Comparison of ENCODE assay signal across 23 cellular contexts in the genomic region with DNA sequence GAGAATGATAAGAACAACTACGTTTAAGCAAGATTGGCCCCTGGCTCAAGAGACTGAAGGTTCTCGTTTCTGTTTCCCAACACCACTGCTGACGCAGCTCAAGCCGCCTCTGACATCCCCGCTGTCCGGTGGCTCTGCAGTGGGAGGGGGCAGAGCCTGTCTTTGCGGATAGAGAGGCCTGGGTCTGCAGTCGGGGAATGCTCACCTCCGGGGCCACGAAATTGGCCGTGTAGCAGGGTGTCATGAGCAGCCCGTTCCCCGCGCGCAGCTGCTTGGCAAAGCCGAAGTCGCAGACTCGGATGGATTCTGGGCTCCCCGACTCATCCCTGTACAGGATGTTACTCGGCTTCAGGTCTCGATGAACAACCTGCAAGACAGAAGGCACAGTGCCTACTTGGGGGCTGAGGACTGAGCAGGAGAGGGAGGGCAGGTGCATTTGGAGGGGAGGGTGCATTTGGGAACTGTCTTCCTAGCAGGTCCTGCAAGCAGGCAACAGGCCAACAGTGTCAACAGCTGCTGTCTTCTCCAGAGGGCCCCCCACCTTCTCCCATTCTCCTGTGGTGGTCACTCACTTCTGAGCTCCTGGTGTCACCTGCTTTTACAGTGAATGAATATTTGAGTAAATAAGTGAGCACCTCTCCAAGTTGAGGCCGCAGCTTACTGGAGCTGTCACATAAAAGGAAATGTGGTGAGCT.
"Had no signal": no experiment of that assay in that cellular context is flagged by ENCODE, and none has a peak within 500 bp of the region (broad histone marks: within the 10 kb centered on the region; RNA-seq: fewer than 3 reads in every experiment).

No MANE protein-coding gene starts in this region.

- DNase-seq: activated CD4-positive, alpha-beta memory T cell treated with anti-CD3 and anti-CD28 coated beads for 36 hours; activated CD4-positive, alpha-beta T cell treated with anti-CD3 and anti-CD28 coated beads, Interleukin-2, amount 10 ng/mL, durations not matched to agents 24 days and 14 days; activated CD8-positive, alpha-beta memory T cell treated with anti-CD3 and anti-CD28 coated beads, Interleukin-2, amount 50 U/mL, for 4 hours; activated naive CD4-positive, alpha-beta T cell; activated T-cell treated with anti-CD3 and anti-CD28 coated beads, Interleukin-2, amount 50 U/mL, for 1 hour; effector CD4-positive, alpha-beta T cell; esophagus squamous epithelium; foreskin melanocyte; glutamatergic neuron; left cardiac atrium; left ventricle myocardium superior; mammary epithelial cell; naive thymus-derived CD4-positive, alpha-beta T cell; stimulated activated CD4-positive, alpha-beta T cell treated with anti-CD3 and anti-CD28 coated beads, Interleukin-15, amount 100 ng/mL, for 24 hours; stimulated activated CD4-positive, alpha-beta T cell treated with anti-CD3 and anti-CD28 coated beads, Interleukin-2, amount 100 ng/mL, for 24 hours; stimulated activated naive B cell treated with anti-CD40 and anti-IgM and Interleukin-4, amounts not matched to agents 10 μg/mL and 1 μg/mL and 100 μg/mL, for 72 hours; stomach had no signal

- ATAC-seq: activated naive CD4-positive, alpha-beta T cell treated with anti-CD3 and anti-CD28 coated beads, Interleukin-2, amount 50 U/mL, for 72 hours; activated T-helper 17 cell treated with anti-CD3 and anti-CD28 coated beads, Interleukin-2, amount 50 U/mL, for 72 hours; left cardiac atrium; left ventricle myocardium superior; naive thymus-derived CD4-positive, alpha-beta T cell; stimulated activated naive B cell treated with anti-CD40 and anti-IgM and Interleukin-4, amounts not matched to agents 10 μg/mL and 1 μg/mL and 100 μg/mL, for 72 hours had no signal

- H3K9me3 ChIP-seq: esophagus squamous epithelium, right atrium auricular region, stomach, suprapubic skin, tibial nerve had no signal

- H3K27me3 ChIP-seq: esophagus squamous epithelium, right atrium auricular region, stomach, suprapubic skin, tibial nerve had no signal

- H3K4me3 ChIP-seq: esophagus squamous epithelium, right atrium auricular region, stomach, suprapubic skin, tibial nerve had no signal

- H3K27ac ChIP-seq: esophagus squamous epithelium, right atrium auricular region, stomach, suprapubic skin, VCaP had no signal

- H3K4me1 ChIP-seq: right atrium auricular region, suprapubic skin, tibial nerve had no signal
